Comparison of ENCODE assay signal across 8 cellular contexts in the genomic region with DNA sequence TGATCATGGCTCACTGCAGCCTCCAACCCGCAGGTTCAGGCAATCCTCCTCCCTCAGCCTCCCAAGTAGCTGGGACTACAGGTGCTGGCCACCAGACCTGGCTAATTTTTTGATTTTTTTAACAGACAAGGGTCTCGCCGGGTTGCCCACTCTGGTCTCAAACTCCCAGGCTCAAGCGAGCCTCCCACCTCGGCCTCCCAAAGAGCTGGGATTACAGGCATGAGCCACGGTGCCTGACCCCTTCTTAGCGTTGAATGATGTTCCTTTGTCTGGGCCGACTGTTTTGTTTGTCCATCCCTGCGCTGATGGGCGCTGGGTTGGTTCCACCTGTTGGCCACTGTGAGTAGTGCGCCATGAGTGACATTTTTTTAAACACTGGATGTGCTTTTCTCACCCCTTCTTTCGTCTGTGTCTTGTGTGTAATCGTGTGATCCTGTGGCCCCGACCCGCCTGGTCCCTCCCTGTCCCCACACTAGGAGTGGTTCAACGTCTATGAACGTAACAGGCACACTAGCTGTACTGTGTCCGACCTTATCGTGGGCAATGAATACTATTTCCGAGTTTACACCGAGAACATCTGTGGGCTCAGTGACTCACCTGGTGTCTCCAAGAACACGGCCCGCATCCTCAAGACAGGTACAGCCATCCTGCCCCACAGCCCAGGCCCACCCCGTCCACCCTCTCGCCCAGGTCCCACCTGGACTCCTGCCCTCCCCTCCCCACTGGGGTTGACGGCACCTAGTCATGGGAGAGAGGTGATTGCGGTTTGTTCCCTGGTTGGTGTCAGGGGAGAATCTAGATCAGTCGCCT. TPM values are rescaled to one million over a fixed set of nuclear protein-coding genes. Genes with fewer than 3 reads are reported as not detected.
DNase-seq lines count a peak whose midpoint lies in the region; ATAC-seq, FAIRE-seq and TF ChIP-seq lines count a peak whose summit lies in the region.

No MANE protein-coding gene starts in this region.

- TF ChIP-seq CTCF in GM10248 (IDR thresholded peaks at IDR 0.05; ENCODE audit: control extremely low read depth, extremely low read depth, low read depth, missing control alignments) (peak; percentile 81), fibroblast of pulmonary artery (IDR thresholded peaks at IDR 0.05; ENCODE audit: low read length, missing control alignments) (peak; percentile 87), osteoblast (IDR thresholded peaks at IDR 0.05; ENCODE audit: extremely low read depth, low read depth, low read length) (peak; percentile 81), transverse colon (IDR thresholded peaks at IDR 0.05) (peak; percentile 77 to 92 (median 87))

- intact Hi-C loops in transverse colon (cut with DNase I; ENCODE audit: low total_unique reads) = loop anchor here (1.0 kb wide), 1 partner anchor 93 kb away; no protein-coding TSS in a partner anchor

- peak; percentile 88 for DNase-seq in GM10248 (ENCODE audit: extremely low spot score)
- peak; percentile 90 for DNase-seq in HTR-8/SVneo (ENCODE audit: insufficient read length, low spot score)
- DNase-seq in OCI-M1 (lab: John Stamatoyannopoulos, UW) = peak; percentile 84
- DNase-seq in activated T-cell treated with anti-CD3 and anti-CD28 coated beads, Interleukin-2, amount 50 U/mL, for 4 hours = peak; percentile 44
- peak; percentile 79 for DNase-seq in fibroblast of pulmonary artery (ENCODE audit: low read depth)
- DNase-seq in osteoblast (ENCODE audit: insufficient read length, low spot score, missing footprints) = peak; percentile 99
- DNase-seq in transverse colon = peak; percentile 73

- peak; percentile 65 for FAIRE-seq in HTR-8/SVneo (lab: Jason Lieb, UNC)

- no peaks in the 10 kb centered on the region for H3K9me3 ChIP-seq in osteoblast (ENCODE audit: low read depth, low read length)
- no peaks in the 10 kb centered on the region for H3K9me3 ChIP-seq in transverse colon

- no peaks in the 10 kb centered on the region for H4K20me1 ChIP-seq in osteoblast (ENCODE audit: insufficient read depth, low read length)

- H3K4me1 Mint-ChIP-seq in activated T-cell treated with anti-CD3 and anti-CD28 coated beads, Interleukin-2, amount 50 U/mL, for 4 hours (ENCODE audit: low read depth) = peaks cover 6% of the 10 kb centered on the region

- H3K4me1 ChIP-seq in osteoblast (ENCODE audit: insufficient read depth, low read length) (peaks cover 8% of the 10 kb centered on the region), transverse colon (peaks cover 0 to under 1% (median 0%) of the 10 kb centered on the region in 4 donors)

- H3K9me3 Mint-ChIP-seq in activated T-cell treated with anti-CD3 and anti-CD28 coated beads, Interleukin-2, amount 50 U/mL, for 4 hours = no peaks in the 10 kb centered on the region

- no peak for TF ChIP-seq POLR2A in transverse colon (IDR thresholded peaks at IDR 0.05)

- in situ Hi-C loops in transverse colon (cut with MboI; ENCODE audit: low pct_ligation_motif_present in 1 of 4, low pct_unique_long_range_greater_than_20kb in 1 of 4, low sequenced_read_pairs in 3 of 4) = loop anchor here in 3 of 4 donors (10.0 to 25.0 kb wide), 2 partner anchors 96 to 99 kb away; partner anchors contain the start of gene NAPSA (in 3 of the 3)

- H3K27ac ChIP-seq in osteoblast (ENCODE audit: low read depth, low read length) (no peak overlapping the region), transverse colon (no peak overlapping the region)

- 5 to 25% methylated on average over 11 to 28 of the region's 28 CpGs for WGBS in transverse colon (ENCODE audit: low coverage in 1 of 2), 2 donors

- H3K36me3 ChIP-seq in osteoblast (ENCODE audit: insufficient read depth, low read length) = no peaks in the 10 kb centered on the region
- H3K36me3 ChIP-seq in transverse colon = no peaks in the 10 kb centered on the region

- H3K4me3 ChIP-seq in fibroblast of pulmonary artery (replicated peaks; ENCODE audit: low read depth, low read length) (no peak overlapping the region), osteoblast (ENCODE audit: insufficient read depth, low read length) (no peak overlapping the region), transverse colon (no peak overlapping the region)

- peak; percentile 64 to 65 for ATAC-seq in activated T-cell treated with anti-CD3 and anti-CD28 coated beads, Interleukin-2, amount 50 U/mL, for 4 hours
- ATAC-seq in GM19324 (IDR thresholded peaks at IDR 0.05; ENCODE audit: low FRiP score, unreplicated experiment) = no peak

- CTCF ChIA-PET in GM10248 (lab: Yijun Ruan, JAX) = interaction anchor here (0.7 to 4.2 kb wide), 40 partner anchors 9 to 144 kb away, joined by 3 to 37 read pairs (median 5); partner anchors contain the start of genes KCNC3, NR1H2 and SPIB

- peak overlapping the region; percentile 56 for H2AFZ ChIP-seq in osteoblast (ENCODE audit: low read length)

- H3K79me2 ChIP-seq in osteoblast (ENCODE audit: insufficient read depth, low read length) = no peaks in the 10 kb centered on the region

- H3K36me3 Mint-ChIP-seq in activated T-cell treated with anti-CD3 and anti-CD28 coated beads, Interleukin-2, amount 50 U/mL, for 4 hours (ENCODE audit: insufficient read depth) = no peaks in the 10 kb centered on the region

- POLR2A ChIA-PET in GM10248 (lab: Yijun Ruan, JAX) = interaction anchor here (0.6 kb wide), 1 partner anchor 92 kb away, joined by 3 read pairs; no protein-coding TSS in a partner anchor

- H3K27me3 ChIP-seq in osteoblast (ENCODE audit: insufficient read depth, low read length) (peaks cover 13% of the 10 kb centered on the region), transverse colon (peaks cover 25% of the 10 kb centered on the region)

- no peak overlapping the region for H3K4me3 Mint-ChIP-seq in activated T-cell treated with anti-CD3 and anti-CD28 coated beads, Interleukin-2, amount 50 U/mL, for 4 hours

- no peak overlapping the region for H3K4me2 ChIP-seq in osteoblast (ENCODE audit: insufficient read depth, low read length)

- peaks cover 41% of the 10 kb centered on the region for H3K27me3 Mint-ChIP-seq in activated T-cell treated with anti-CD3 and anti-CD28 coated beads, Interleukin-2, amount 50 U/mL, for 4 hours (ENCODE audit: low read depth)

- TF ChIP-seq EP300 in transverse colon (IDR thresholded peaks at IDR 0.05; ENCODE audit: low read depth) = no peak

RNA-seq across cellular contexts. Expression of gene EMC10, which starts 15.0 kb away (rescaled TPM):
- 100 to 1,000 TPM; 111 to 122 (median 117) TPM for total RNA-seq in activated T-cell treated with anti-CD3 and anti-CD28 coated beads, Interleukin-2, amount 50 U/mL, for 4 hours
- total RNA-seq in osteoblast (47.1 and 56.5 TPM in 2 replicates), transverse colon (100 to 1,000 TPM in 1 of 4 donors, 10 to 100 TPM in 3; 50.5 to 117 (median 78.7) TPM)

RNA-seq across cellular contexts. Expression of gene GARIN5A, which starts 15.4 kb away (rescaled TPM):
- total RNA-seq in activated T-cell treated with anti-CD3 and anti-CD28 coated beads, Interleukin-2, amount 50 U/mL, for 4 hours = under 1 TPM; 0.26 to 0.84 (median 0.66) TPM
- total RNA-seq in osteoblast (0.29 and 0.36 TPM in 2 replicates), transverse colon (1 to 10 TPM in 1 of 4 donors, under 1 TPM in 2, not detected in 1; 0.55 to 4.2 (median 0.79) TPM)

RNA-seq across cellular contexts. Expression of gene MYBPC2, which starts 28.6 kb away (rescaled TPM):
- total RNA-seq in activated T-cell treated with anti-CD3 and anti-CD28 coated beads, Interleukin-2, amount 50 U/mL, for 4 hours = under 1 TPM in 2 of 3 donors, not detected in 1; 0.08 to 0.60 TPM
- total RNA-seq in osteoblast = not detected in 2 replicates
- under 1 TPM in 2 of 4 donors, not detected in 2; 0.16 to 0.41 TPM for total RNA-seq in transverse colon

RNA-seq across cellular contexts. Expression of gene SPIB, which starts 42.5 kb away (rescaled TPM):
- 1 to 10 TPM; 1.9 to 6.7 (median 2.1) TPM for total RNA-seq in activated T-cell treated with anti-CD3 and anti-CD28 coated beads, Interleukin-2, amount 50 U/mL, for 4 hours
- total RNA-seq in osteoblast (0.36 TPM in 1 of 2 replicates, not detected in the other), transverse colon (10 to 100 TPM; 45.7 to 56.8 (median 51.7) TPM)

RNA-seq across cellular contexts. Expression of gene JOSD2, which starts 49.7 kb away (rescaled TPM):
- 10 to 100 TPM; 51.7 to 59.4 (median 55.6) TPM for total RNA-seq in activated T-cell treated with anti-CD3 and anti-CD28 coated beads, Interleukin-2, amount 50 U/mL, for 4 hours
- total RNA-seq in osteoblast (19.4 and 22.8 TPM in 2 replicates), transverse colon (100 to 1,000 TPM in 1 of 4 donors, 10 to 100 TPM in 3; 10.8 to 169 (median 36.6) TPM)

Comparison
In these comparisons a context has a peak if more than half of its experiments do, and no peak if none do; other contexts are left out.
1. DNase-seq: peak in every context shown above with its lines; median percentile 99 in osteoblast; 90 in HTR-8/SVneo; 88 in GM10248; 84 in OCI-M1; 79 in fibroblast of pulmonary artery; 73 in transverse colon; 44 in activated T-cell treated with anti-CD3 and anti-CD28 coated beads, Interleukin-2, amount 50 U/mL, for 4 hours.